In genomic region chr9:82720515-82720914, GRCh38 we compare ENCODE assay signal across 19 cellular contexts.
"Had no signal": no experiment of that assay in that cellular context is flagged by ENCODE, and none has a peak within 500 bp of the region (broad histone marks: within the 10 kb centered on the region; RNA-seq: fewer than 3 reads in every experiment).

No MANE protein-coding gene starts in this region.

- H3K4me3 Mint-ChIP-seq: dendritic cell treated with granulocyte-macrophage colony-stimulating factor and Interleukin-4, amounts not matched to agents 40 ng/mL and 50 ng/mL, for 4 days; effector memory CD8-positive, alpha-beta T cell; endodermal cell; mesothelial cell of epicardium; naive B cell had no signal

- H3K36me3 Mint-ChIP-seq: mesothelial cell of epicardium, naive B cell had no signal

- DNase-seq: colonic mucosa; cortex of kidney; effector CD8-positive, alpha-beta T cell; effector memory CD8-positive, alpha-beta T cell; endodermal cell; erythroblast; foreskin keratinocyte; heart right ventricle; hippocampal formation; left cardiac atrium; left ventricle myocardium inferior; lower lobe of right lung; mesenchymal stem cell; mucosa of descending colon; naive B cell had no signal

- H3K27ac Mint-ChIP-seq: dendritic cell treated with granulocyte-macrophage colony-stimulating factor and Interleukin-4, amounts not matched to agents 40 ng/mL and 50 ng/mL, for 4 days; effector memory CD8-positive, alpha-beta T cell; endodermal cell; mesothelial cell of epicardium; naive B cell had no signal

- H3K9me3 Mint-ChIP-seq: dendritic cell treated with granulocyte-macrophage colony-stimulating factor and Interleukin-4, amounts not matched to agents 40 ng/mL and 50 ng/mL, for 4 days had no signal

- ATAC-seq: effector memory CD8-positive, alpha-beta T cell; esophagus mucosa; foreskin keratinocyte; gastroesophageal sphincter; heart right ventricle; left cardiac atrium; lower lobe of right lung; mucosa of descending colon had no signal

- H3K4me1 Mint-ChIP-seq: naive B cell had no signal

- H3K27me3 Mint-ChIP-seq: dendritic cell treated with granulocyte-macrophage colony-stimulating factor and Interleukin-4, amounts not matched to agents 40 ng/mL and 50 ng/mL, for 4 days; effector memory CD8-positive, alpha-beta T cell had no signal
